In genomic region chr7:41702635-41703371, GRCh38 we compare ENCODE assay signal across 10 cellular contexts. TPM values are rescaled to one million over a fixed set of nuclear protein-coding genes. Genes with fewer than 3 reads are reported as not detected.
DNase-seq lines count a peak whose midpoint lies in the region; ATAC-seq and TF ChIP-seq lines count a peak whose summit lies in the region.
"Had no signal": no experiment of that assay in that cellular context is flagged by ENCODE, and none has a peak within 500 bp of the region (broad histone marks: within the 10 kb centered on the region; RNA-seq: fewer than 3 reads in every experiment).

Gene INHBA (minus strand): TSS chr7:41703090. CDS start chr7:41700374, 2,716 bp downstream.

- peaks cover 47 to 49% of the 10 kb centered on the region in 2 donors for H3K27me3 Mint-ChIP-seq in effector memory CD8-positive, alpha-beta T cell

- peak within 1 kb of the TSS; percentile 84 for H3K4me3 ChIP-seq in WI38 (ENCODE audit: low read depth, low read length)

- TF ChIP-seq CTCF in WI38 (IDR thresholded peaks at IDR 0.05; ENCODE audit: low read depth, low read length): no peak

- no peak for ATAC-seq in effector memory CD8-positive, alpha-beta T cell (replicated peaks)

- no peaks in the 10 kb centered on the region for H3K9me3 Mint-ChIP-seq in effector memory CD8-positive, alpha-beta T cell

- H3K36me3 Mint-ChIP-seq in effector memory CD8-positive, alpha-beta T cell (ENCODE audit: insufficient read depth): no peaks in the 10 kb centered on the region

- peak; percentile 48 for DNase-seq in GM04503 (ENCODE audit: low read depth)
- DNase-seq in glomerular endothelial cell (ENCODE audit: extremely low read depth, low read depth, low spot score): no peak
- no peak for DNase-seq in posterior vena cava (ENCODE audit: low spot score)
- no peak for DNase-seq in NCI-H2196 (lab: John Stamatoyannopoulos, UW; ENCODE audit: unreplicated experiment)
- no peak for DNase-seq in effector memory CD8-positive, alpha-beta T cell
- no peak for DNase-seq in GM19238 (ENCODE audit: insufficient read length, low spot score)
- DNase-seq in NCI-H1105 treated with DMSO at 0.1 percent for 48 hours (lab: John Stamatoyannopoulos, UW): no peak
- DNase-seq: activated CD8-positive, alpha-beta memory T cell treated with anti-CD3 and anti-CD28 coated beads for 24 hours; effector memory CD4-positive, alpha-beta T cell had no signal

- peak within 1 kb of the TSS in 1 of 2 donors; percentile 9 for H3K27ac Mint-ChIP-seq in effector memory CD8-positive, alpha-beta T cell

- peaks cover 17 to 21% of the 10 kb centered on the region in 2 donors for H3K4me1 Mint-ChIP-seq in effector memory CD8-positive, alpha-beta T cell (ENCODE audit: low read depth in 2 of 2)

- intact Hi-C loops in posterior vena cava (cut with DNase I): loop anchor here in 1 of 2 donors (10.0 kb wide), 2 partner anchors 1378 to 1478 kb away; no protein-coding TSS in a partner anchor

- peak within 1 kb of the TSS in 1 of 2 donors; percentile 11 for H3K4me3 Mint-ChIP-seq in effector memory CD8-positive, alpha-beta T cell

RNA-seq across cellular contexts. Expression of gene INHBA, which starts in this region (rescaled TPM):
- total RNA-seq in glomerular endothelial cell (20.2 and 53.6 TPM in 2 replicates), posterior vena cava (10 to 100 TPM; 71.2 to 73.0 TPM)
